In the genomic region with DNA sequence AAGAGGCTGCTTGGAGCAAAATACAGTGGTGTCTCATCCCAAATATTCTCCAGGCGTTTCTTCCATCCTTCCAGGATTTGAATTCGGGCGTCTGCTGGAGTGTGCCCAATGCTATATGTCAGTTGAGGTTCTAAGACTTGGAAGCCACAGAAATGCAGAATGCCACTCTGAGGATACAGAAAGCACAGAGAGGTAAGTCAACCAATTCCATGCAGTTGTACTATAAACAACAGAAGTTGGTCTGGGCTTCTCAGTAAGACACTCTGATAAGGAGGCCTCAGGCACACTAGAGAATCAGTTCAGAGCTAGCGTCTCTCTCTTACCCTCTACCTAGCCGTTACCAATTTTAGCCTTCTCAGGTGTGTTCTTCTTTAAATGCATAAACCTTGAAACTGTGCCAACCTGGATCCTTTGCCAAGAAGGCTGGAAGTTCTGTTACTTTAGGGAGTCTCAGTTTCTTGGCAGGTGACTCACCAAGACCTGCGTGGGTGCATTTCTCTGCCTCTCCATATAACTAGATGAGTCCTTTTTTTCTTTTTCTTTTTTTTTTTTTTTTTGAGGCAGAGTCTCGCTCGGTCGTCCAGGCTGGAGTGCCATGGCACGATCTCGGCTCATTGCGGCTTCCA, we compare ENCODE assay signal across 10 cellular contexts. TPM values are rescaled to one million over a fixed set of nuclear protein-coding genes. Genes with fewer than 3 reads are reported as not detected.
DNase-seq lines count a peak whose midpoint lies in the region; ATAC-seq, FAIRE-seq and TF ChIP-seq lines count a peak whose summit lies in the region.
"Had no signal": no experiment of that assay in that cellular context is flagged by ENCODE, and none has a peak within 500 bp of the region (broad histone marks: within the 10 kb centered on the region; RNA-seq: fewer than 3 reads in every experiment).

No MANE protein-coding gene starts in this region.

- H3K4me3 ChIP-seq in K562 (no peak overlapping the region), lower leg skin (ENCODE audit: low read depth, poor library complexity, severe bottlenecking) (no peak overlapping the region), uterus (no peak overlapping the region)

- H3K36me3 ChIP-seq in K562 (ENCODE audit: control insufficient read depth, insufficient read depth, low read length) (peaks cover 55% of the 10 kb centered on the region; the same call in 2 of the 3 replicates), uterus (no peaks in the 10 kb centered on the region)

- no peak for TF ChIP-seq CTCF in K562 (IDR thresholded peaks at IDR 0.05 in 2 of 3, conservative IDR thresholded peaks at IDR 0.05 in 1 of 3; ENCODE audit: insufficient read depth in 2 of 3, low read depth in 1 of 3, low read length in 3 of 3)
- no peak for TF ChIP-seq CTCF in lower leg skin (IDR thresholded peaks at IDR 0.05)
- TF ChIP-seq CTCF in uterus (IDR thresholded peaks at IDR 0.05), result no peak
- TF ChIP-seq CTCF in nephron progenitor cell (IDR thresholded peaks at IDR 0.05), result no peak

- ATAC-seq in stimulated activated naive CD8-positive, alpha-beta T cell treated with anti-CD3 and anti-CD28 coated beads, Interleukin-15, amount 100 ng/mL, for 72 hours, result peak; percentile 40
- no peak for ATAC-seq in stimulated activated naive CD8-positive, alpha-beta T cell treated with anti-CD3 and anti-CD28 coated beads, Interleukin-15, Interleukin-2, amounts not matched to agents 100 U/mL and 50 U/mL, for 24 hours
- no peak for ATAC-seq in K562

- TF ChIP-seq POLR2A in K562 (conservative IDR thresholded peaks at IDR 0.05) (no peak), lower leg skin (IDR thresholded peaks at IDR 0.05) (no peak), uterus (IDR thresholded peaks at IDR 0.05) (no peak)

- TF ChIP-seq RAD21 in K562 (CRISPR knock-in tag; conservative IDR thresholded peaks at IDR 0.05 in 1 of 2, IDR thresholded peaks at IDR 0.05 in 1 of 2), result no peak

- intact Hi-C loops in K562 (cut with micrococcal nuclease), result no loop called here
- intact Hi-C loops in lower leg skin (cut with DNase I; ENCODE audit: low total_unique reads), result no loop called here
- intact Hi-C loops in uterus (cut with DNase I; ENCODE audit: low total_unique reads), result no loop called here

- no peaks in the 10 kb centered on the region for H3K79me2 ChIP-seq in K562 (ENCODE audit: control insufficient read depth, insufficient read depth, low read length)

- TF ChIP-seq EP300 in K562 (IDR thresholded peaks at IDR 0.05; ENCODE audit: low read length), result no peak

- H2AFZ ChIP-seq in K562 (ENCODE audit: low read depth, low read length), result no peak overlapping the region

- H3K4me1 ChIP-seq in K562 (replicated peaks in 1 of 2; ENCODE audit: control insufficient read depth in 2 of 2, insufficient read depth in 2 of 2, low read length in 2 of 2) (no peaks in the 10 kb centered on the region; a peak in 1 of 5 replicates), uterus (no peaks in the 10 kb centered on the region)

- no peak overlapping the region for H3K4me2 ChIP-seq in K562 (ENCODE audit: insufficient read depth, low read length)

- H3K27me3 Mint-ChIP-seq in stimulated activated naive CD8-positive, alpha-beta T cell treated with anti-CD3 and anti-CD28 coated beads, Interleukin-15, amount 100 ng/mL, for 72 hours, result no peaks in the 10 kb centered on the region
- no peaks in the 10 kb centered on the region for H3K27me3 Mint-ChIP-seq in nephron progenitor cell (ENCODE audit: low read depth, poor library complexity)

- no peaks in the 10 kb centered on the region for H3K4me1 Mint-ChIP-seq in stimulated activated naive CD8-positive, alpha-beta T cell treated with anti-CD3 and anti-CD28 coated beads, Interleukin-15, amount 100 ng/mL, for 72 hours
- peaks cover 12% of the 10 kb centered on the region for H3K4me1 Mint-ChIP-seq in nephron progenitor cell
- H3K4me1 Mint-ChIP-seq: neural crest cell had no signal

- DNase-seq in stimulated activated naive CD8-positive, alpha-beta T cell treated with anti-CD3 and anti-CD28 coated beads, Interleukin-15, amount 100 ng/mL, for 72 hours, result no peak
- DNase-seq in stimulated activated naive CD8-positive, alpha-beta T cell treated with anti-CD3 and anti-CD28 coated beads, Interleukin-15, Interleukin-2, amounts not matched to agents 100 U/mL and 50 U/mL, for 24 hours, result no peak
- DNase-seq in K562 (ENCODE audit: extremely low read depth in 1 of 4, low spot score in 3 of 4) (no peak), lower leg skin (ENCODE audit: low spot score in 2 of 2) (peak; percentile 53 to 78), uterus (peak; percentile 55 to 91), NCI-H2081 treated with DMSO at 0.1 percent for 48 hours (lab: John Stamatoyannopoulos, UW) (no peak), NCI-H2227 treated with DMSO at 0.1 percent for 48 hours (lab: John Stamatoyannopoulos, UW) (no peak), nephron progenitor cell (no peak)
- DNase-seq: Karpas-422 had no signal

- no peak overlapping the region for H3K4me3 Mint-ChIP-seq in stimulated activated naive CD8-positive, alpha-beta T cell treated with anti-CD3 and anti-CD28 coated beads, Interleukin-15, amount 100 ng/mL, for 72 hours
- H3K4me3 Mint-ChIP-seq in nephron progenitor cell, result no peak overlapping the region
- H3K4me3 Mint-ChIP-seq: neural crest cell had no signal

- H3K36me3 Mint-ChIP-seq in nephron progenitor cell (ENCODE audit: low read depth), result peaks cover 19% of the 10 kb centered on the region

- in situ Hi-C loops in K562 (cut with MboI), result loop anchor here (5.0 kb wide), 1 partner anchor 41 kb away; the partner anchor contains the start of gene NOB1

- H3K9me3 Mint-ChIP-seq in stimulated activated naive CD8-positive, alpha-beta T cell treated with anti-CD3 and anti-CD28 coated beads, Interleukin-15, amount 100 ng/mL, for 72 hours, result no peaks in the 10 kb centered on the region
- no peaks in the 10 kb centered on the region for H3K9me3 Mint-ChIP-seq in nephron progenitor cell
- H3K9me3 Mint-ChIP-seq: neural crest cell had no signal

- FAIRE-seq in K562 (lab: Jason Lieb, UNC), result no peak

- no peak overlapping the region for H3K27ac Mint-ChIP-seq in stimulated activated naive CD8-positive, alpha-beta T cell treated with anti-CD3 and anti-CD28 coated beads, Interleukin-15, amount 100 ng/mL, for 72 hours
- no peak overlapping the region for H3K27ac Mint-ChIP-seq in nephron progenitor cell

- H3K9me3 ChIP-seq in K562 (replicated peaks; ENCODE audit: control insufficient read depth, insufficient read depth, low read depth, low read length), result no peaks in the 10 kb centered on the region
- H3K9me3 ChIP-seq in uterus, result no peaks in the 10 kb centered on the region

- CTCF ChIA-PET in K562 (lab: Yijun Ruan, JAX; ENCODE audit: low intra/inter-chr PET ratio), result interaction anchor here (0.7 kb wide), 1 partner anchor 315 kb away, joined by 3 read pairs; no protein-coding TSS in a partner anchor

- POLR2A ChIA-PET in K562 (lab: Yijun Ruan, JAX), result interaction anchor here (0.6 to 2.4 kb wide), 3 partner anchors 11 to 86 kb away, joined by 4 to 10 read pairs (median 6); partner anchors contain the start of gene NOB1

- H3K27ac ChIP-seq in K562 (ENCODE audit: extremely low read depth, low read depth, low read length) (no peak overlapping the region; the same call in 2 of the 3 replicates), uterus (peak overlapping the region; percentile 60 to 76)

- H3K9me1 ChIP-seq in K562 (ENCODE audit: control insufficient read depth, insufficient read depth, low read length), result no peaks in the 10 kb centered on the region

- H3K27me3 ChIP-seq in K562 (ENCODE audit: control insufficient read depth in 2 of 2, insufficient read depth in 2 of 2, low read length in 2 of 2) (no peaks in the 10 kb centered on the region), uterus (no peaks in the 10 kb centered on the region)

- H3K9ac ChIP-seq in K562 (ENCODE audit: insufficient read depth in 1 of 2, low read depth in 2 of 2, low read length in 2 of 2), result no peak overlapping the region

- no peaks in the 10 kb centered on the region for H4K20me1 ChIP-seq in K562 (replicated peaks; ENCODE audit: control insufficient read depth, insufficient read depth, low read length)

- 71% methylated on average over 7 of the region's 12 CpGs for WGBS in K562 (ENCODE audit: insufficient coverage, low coverage, missing lambda C conversion rate)
- 34 to 51% methylated on average over 12 of the region's 12 CpGs for WGBS in lower leg skin, 2 donors

- no TSS peak for BruUV-seq in K562 (replicated peaks; lab: Mats Ljungman, UMichigan)

RNA-seq across cellular contexts. Expression of gene NQO1, which starts 15.1 kb away (rescaled TPM):
- 13.6 and 15.9 TPM in 2 replicates for total RNA-seq in K562 (2011; cell fraction: chromatin; rRNA removed; ENCODE audit: low replicate concordance)
- total RNA-seq in K562 (2011; cell fraction: nucleolus; rRNA removed), result 12.1 and 13.3 TPM in 2 replicates
- 12.6 and 16.4 TPM in 2 replicates for total RNA-seq in K562 (2011; cell fraction: nucleoplasm; rRNA removed)
- total RNA-seq in K562 (2014; rRNA removed) (88.9 and 98.8 TPM in 2 replicates), K562 (2014; rRNA removed; fragmentation: Illumina TruSeq; extraction: Trizol) (133 and 142 TPM in 2 replicates), K562 (2015; rRNA removed; fragmentation: Illumina TruSeq; extraction: Trizol) (198 and 202 TPM in 2 replicates), K562 (2021) (102 and 105 TPM in 2 replicates), lower leg skin (10 to 100 TPM in 3 of 4 donors, 1 to 10 TPM in 1; 8.8 to 27.3 (median 14.8) TPM), uterus (10 to 100 TPM; 14.7 to 23.8 (median 19.6) TPM)
- polyA plus RNA-seq in K562 (2011; rRNA removed) (78.0 and 122 TPM in 2 replicates), K562 (2014; fragmentation: Illumina TruSeq; extraction: Trizol) (140 and 142 TPM in 2 replicates), K562 (2014; fragmentation: Nextera tagmentation; extraction: Ambion mirVana) (100 to 1,000 TPM in 1 of 2 experiments, 10 to 100 TPM in 1; 96.7 to 152 TPM), K562 (2014; rRNA removed) (116 and 122 TPM in 2 replicates)
- 75.5 and 96.1 TPM in 2 replicates for polyA plus RNA-seq in K562 (2011; cell fraction: cytosol; rRNA removed)
- 20.9 and 23.0 TPM in 2 replicates for polyA plus RNA-seq in K562 (2011; cell fraction: nucleus; rRNA removed)
- 174 and 178 TPM in 2 replicates for polyA plus RNA-seq in K562 (2012)
- 41.7 and 49.6 TPM in 2 replicates for polyA minus RNA-seq in K562 (2011; rRNA and poly(A)+ RNA removed)
- polyA minus RNA-seq in K562 (2011; cell fraction: cytosol; rRNA and poly(A)+ RNA removed), result 19.7 and 29.8 TPM in 2 replicates
- 3.0 and 6.7 TPM in 2 replicates for polyA minus RNA-seq in K562 (2011; cell fraction: nucleus; rRNA and poly(A)+ RNA removed)

RNA-seq across cellular contexts. Expression of gene NOB1, which starts 43.5 kb away (rescaled TPM):
- total RNA-seq in K562 (2011; cell fraction: chromatin; rRNA removed; ENCODE audit: low replicate concordance), result 105 and 163 TPM in 2 replicates
- total RNA-seq in K562 (2011; cell fraction: nucleolus; rRNA removed), result 111 and 135 TPM in 2 replicates
- 77.2 and 104 TPM in 2 replicates for total RNA-seq in K562 (2011; cell fraction: nucleoplasm; rRNA removed)
- 91.1 and 91.3 TPM in 2 replicates for total RNA-seq in K562 (2014; rRNA removed)
- 61.3 and 63.6 TPM in 2 replicates for total RNA-seq in K562 (2014; rRNA removed; fragmentation: Illumina TruSeq; extraction: Trizol)
- total RNA-seq in K562 (2015; rRNA removed; fragmentation: Illumina TruSeq; extraction: Trizol), result 81.2 and 85.7 TPM in 2 replicates
- total RNA-seq in K562 (2021), result 117 and 119 TPM in 2 replicates
- 116 and 135 TPM in 2 replicates for polyA plus RNA-seq in K562 (2011; rRNA removed)
- polyA plus RNA-seq in K562 (2011; cell fraction: cytosol; rRNA removed), result 157 and 178 TPM in 2 replicates
- polyA plus RNA-seq in K562 (2011; cell fraction: nucleus; rRNA removed), result 86.6 and 87.3 TPM in 2 replicates
- 117 and 160 TPM in 2 replicates for polyA plus RNA-seq in K562 (2012)
- polyA plus RNA-seq in K562 (2014; fragmentation: Illumina TruSeq; extraction: Trizol), result 129 and 135 TPM in 2 replicates
- 100 to 1,000 TPM in 1 of 2 experiments, 10 to 100 TPM in 1; 42.4 to 139 TPM for polyA plus RNA-seq in K562 (2014; fragmentation: Nextera tagmentation; extraction: Ambion mirVana)
- polyA plus RNA-seq in K562 (2014; rRNA removed), result 148 and 150 TPM in 2 replicates
- polyA minus RNA-seq in K562 (2011; rRNA and poly(A)+ RNA removed), result 122 and 124 TPM in 2 replicates
- 84.0 and 111 TPM in 2 replicates for polyA minus RNA-seq in K562 (2011; cell fraction: cytosol; rRNA and poly(A)+ RNA removed)
- 40.3 and 72.0 TPM in 2 replicates for polyA minus RNA-seq in K562 (2011; cell fraction: nucleus; rRNA and poly(A)+ RNA removed)
- total RNA-seq in lower leg skin, result 10 to 100 TPM; 33.8 to 78.0 (median 51.0) TPM
- total RNA-seq in uterus, result 10 to 100 TPM; 15.9 to 50.5 (median 21.0) TPM

RNA-seq across cellular contexts. Expression of gene WWP2, which starts 50.9 kb away (rescaled TPM):
- 54.0 and 74.4 TPM in 2 replicates for total RNA-seq in K562 (2011; cell fraction: chromatin; rRNA removed; ENCODE audit: low replicate concordance)
- 33.5 and 36.6 TPM in 2 replicates for total RNA-seq in K562 (2011; cell fraction: nucleolus; rRNA removed)
- total RNA-seq in K562 (2011; cell fraction: nucleoplasm; rRNA removed), result 32.8 and 44.3 TPM in 2 replicates
- total RNA-seq in K562 (2014; rRNA removed), result 14.9 and 20.6 TPM in 2 replicates
- total RNA-seq in K562 (2014; rRNA removed; fragmentation: Illumina TruSeq; extraction: Trizol), result 14.6 and 17.4 TPM in 2 replicates
- total RNA-seq in K562 (2015; rRNA removed; fragmentation: Illumina TruSeq; extraction: Trizol), result 15.3 and 15.8 TPM in 2 replicates
- 33.7 and 34.4 TPM in 2 replicates for total RNA-seq in K562 (2021)
- 7.1 and 8.5 TPM in 2 replicates for polyA plus RNA-seq in K562 (2011; rRNA removed)
- 6.5 and 11.3 TPM in 2 replicates for polyA plus RNA-seq in K562 (2011; cell fraction: cytosol; rRNA removed)
- polyA plus RNA-seq in K562 (2011; cell fraction: nucleus; rRNA removed), result 25.1 and 34.9 TPM in 2 replicates
- 24.0 and 37.6 TPM in 2 replicates for polyA plus RNA-seq in K562 (2012)
- 23.1 and 27.1 TPM in 2 replicates for polyA plus RNA-seq in K562 (2014; fragmentation: Illumina TruSeq; extraction: Trizol)
- 1 to 10 TPM; 1.9 to 2.0 TPM for polyA plus RNA-seq in K562 (2014; fragmentation: Nextera tagmentation; extraction: Ambion mirVana)
- 10.7 and 12.1 TPM in 2 replicates for polyA plus RNA-seq in K562 (2014; rRNA removed)
- 11.3 and 13.3 TPM in 2 replicates for polyA minus RNA-seq in K562 (2011; rRNA and poly(A)+ RNA removed)
- 10.2 and 17.9 TPM in 2 replicates for polyA minus RNA-seq in K562 (2011; cell fraction: cytosol; rRNA and poly(A)+ RNA removed)
- 12.7 and 15.7 TPM in 2 replicates for polyA minus RNA-seq in K562 (2011; cell fraction: nucleus; rRNA and poly(A)+ RNA removed)
- total RNA-seq in lower leg skin, result 10 to 100 TPM; 26.9 to 50.9 (median 43.9) TPM
- 10 to 100 TPM; 12.8 to 57.9 (median 32.4) TPM for total RNA-seq in uterus

Comparison
In these comparisons a context has a peak if more than half of its experiments do, and no peak if none do; other contexts are left out.
1. DNase-seq: peak in lower leg skin (2 of 2) and uterus (2 of 2); none in stimulated activated naive CD8-positive, alpha-beta T cell treated with anti-CD3 and anti-CD28 coated beads, Interleukin-15, amount 100 ng/mL, for 72 hours (0 of 2), stimulated activated naive CD8-positive, alpha-beta T cell treated with anti-CD3 and anti-CD28 coated beads, Interleukin-15, Interleukin-2, amounts not matched to agents 100 U/mL and 50 U/mL, for 24 hours (single experiment), K562 (0 of 4), NCI-H2081 treated with DMSO at 0.1 percent for 48 hours (single experiment), NCI-H2227 treated with DMSO at 0.1 percent for 48 hours (single experiment) and nephron progenitor cell (single experiment).